ENCODE assay signal across 16 cellular contexts in the genomic region with DNA sequence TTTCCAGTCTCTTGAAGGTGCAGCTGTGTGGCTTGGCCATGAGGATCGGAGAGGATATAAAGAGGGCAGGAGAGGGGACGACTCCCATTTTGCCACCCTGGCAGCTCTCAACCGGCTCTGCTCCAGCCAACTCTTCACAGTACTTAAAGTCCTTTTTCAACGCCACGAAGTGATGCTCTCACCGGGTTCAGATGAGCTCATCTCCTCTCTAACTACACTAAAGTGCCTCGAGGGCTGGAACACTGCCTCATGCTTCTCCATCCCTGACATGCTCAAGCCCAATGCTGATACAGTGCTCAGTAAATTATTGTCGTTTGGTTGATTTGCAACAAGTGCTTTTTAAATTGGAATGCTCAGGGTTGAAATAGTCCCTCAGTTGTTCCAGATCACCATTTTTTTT.
DNase-seq lines count a peak whose midpoint lies in the region; ATAC-seq and TF ChIP-seq lines count a peak whose summit lies in the region.
"Had no signal": no experiment of that assay in that cellular context is flagged by ENCODE, and none has a peak within 500 bp of the region (broad histone marks: within the 10 kb centered on the region; RNA-seq: fewer than 3 reads in every experiment).

No MANE protein-coding gene starts in this region.

- no peak overlapping the region for H3K27ac ChIP-seq in HEK293 (ENCODE audit: extremely low read depth, low read depth, low read length)
- H3K27ac ChIP-seq in lung (ENCODE audit: low read depth in 1 of 2, low read length in 1 of 2) = no peak overlapping the region
- H3K27ac ChIP-seq: BLaER1 treated with 17β-estradiol and CSF1 and Interleukin-3, amounts not matched to agents 10 nM and 100 nM; RWPE1 had no signal

- peak; percentile 22 for ATAC-seq in lung (ENCODE audit: insufficient read depth, low FRiP score)
- no peak for ATAC-seq in HG03460 (IDR thresholded peaks at IDR 0.05; ENCODE audit: unreplicated experiment)
- no peak for ATAC-seq in GM18520 (IDR thresholded peaks at IDR 0.05; ENCODE audit: unreplicated experiment)
- ATAC-seq: A549 had no signal

- WGBS in lung, 2 donors = 81 to 87% methylated on average over 8 of the region's 8 CpGs

- H3K36me3 ChIP-seq in HEK293 (ENCODE audit: control insufficient read depth in 2 of 2, insufficient read depth in 1 of 2, low read length in 2 of 2) (no peaks in the 10 kb centered on the region), lung (ENCODE audit: control insufficient read depth in 2 of 2, insufficient read depth in 2 of 2, low read length in 2 of 2) (no peaks in the 10 kb centered on the region)
- H3K36me3 ChIP-seq: BLaER1 treated with 17β-estradiol and CSF1 and Interleukin-3, amounts not matched to agents 10 nM and 100 nM had no signal

- H3K4me1 ChIP-seq in HEK293 (ENCODE audit: control insufficient read depth, insufficient read depth, low read length) = no peaks in the 10 kb centered on the region
- H3K4me1 ChIP-seq in lung (ENCODE audit: control insufficient read depth in 2 of 2, insufficient read depth in 2 of 2, low read length in 2 of 2) = no peaks in the 10 kb centered on the region

- no peaks in the 10 kb centered on the region for H3K27me3 ChIP-seq in lung (ENCODE audit: control insufficient read depth, insufficient read depth)
- H3K27me3 ChIP-seq: BLaER1 treated with 17β-estradiol and CSF1 and Interleukin-3, amounts not matched to agents 10 nM and 100 nM had no signal

- CTCF ChIA-PET in HEK293 (lab: Yijun Ruan, JAX) = interaction anchor here (0.7 to 0.9 kb wide), 2 partner anchors 18 to 44 kb away, joined by 3 read pairs; no protein-coding TSS in a partner anchor

- H3K4me3 ChIP-seq in HEK293 (ENCODE audit: low read depth, low read length) (no peak overlapping the region), lung (no peak overlapping the region)
- H3K4me3 ChIP-seq: A549; BLaER1 treated with 17β-estradiol and CSF1 and Interleukin-3, amounts not matched to agents 10 nM and 100 nM had no signal

- peak; percentile 84 for DNase-seq in DMS79 (lab: John Stamatoyannopoulos, UW)
- peak; percentile 46 for DNase-seq in NCI-H446 treated with DMSO at 0.1 percent for 48 hours (lab: John Stamatoyannopoulos, UW)
- no peak for DNase-seq in lung (ENCODE audit: low spot score)
- no peak for DNase-seq in glomerular visceral epithelial cell (ENCODE audit: extremely low spot score)
- no peak for DNase-seq in stimulated activated CD4-positive, alpha-beta T cell treated with anti-CD3 and anti-CD28 coated beads, Interleukin-4, amount 100 ng/mL, for 1 hour
- DNase-seq: CD8-positive, alpha-beta memory T cell; HCEC 1CT; MV-4-11; NCI-H1436 treated with DMSO at 0.1 percent for 48 hours; NCI-H2081 treated with DMSO at 0.1 percent for 48 hours had no signal

- POLR2A ChIA-PET in HEK293 (lab: Yijun Ruan, JAX) = no interaction called here

- H3K9me3 ChIP-seq in HEK293 (ENCODE audit: control insufficient read depth, insufficient read depth, low read depth, low read length) (no peaks in the 10 kb centered on the region), lung (ENCODE audit: control insufficient read depth in 2 of 2, insufficient read depth in 1 of 2, low read length in 1 of 2) (no peaks in the 10 kb centered on the region)
- H3K9me3 ChIP-seq: A549; BLaER1 treated with 17β-estradiol and CSF1 and Interleukin-3, amounts not matched to agents 10 nM and 100 nM had no signal

- TF ChIP-seq CTCF in HEK293 (tag by site-specific recombination; IDR thresholded peaks at IDR 0.05) (no peak), lung (IDR thresholded peaks at IDR 0.05; ENCODE audit: control extremely low read depth, extremely low read depth) (no peak)

TF ChIP-seq in HEK293, 187 proteins besides CTCF, POLR2A, EP300 and RAD21:
- TF ChIP-seq ZNF394 (tag by site-specific recombination; IDR thresholded peaks at IDR 0.05; ENCODE audit: borderline replicate concordance) (peak; percentile 28; the same call in 1 of the 2 replicates), ZNF324 (tag by site-specific recombination; IDR thresholded peaks at IDR 0.05) (no peak), SCRT2 (tag by site-specific recombination; IDR thresholded peaks at IDR 0.05) (peak; percentile 31; the same call in 1 of the 2 replicates)

Comparison
In these comparisons a context has a peak if more than half of its experiments do, and no peak if none do; other contexts are left out.
1. DNase-seq: peak in DMS79 (single experiment) and NCI-H446 treated with DMSO at 0.1 percent for 48 hours (single experiment); none in lung (single experiment), glomerular visceral epithelial cell (single experiment) and stimulated activated CD4-positive, alpha-beta T cell treated with anti-CD3 and anti-CD28 coated beads, Interleukin-4, amount 100 ng/mL, for 1 hour (single experiment).